In genomic region chr10:101724446-101724845, GRCh38 we compare ENCODE assay signal across 1 cellular context.
TF ChIP-seq lines count a peak whose summit lies in the region.

No MANE protein-coding gene starts in this region.

TF ChIP-seq in GM12878, 131 proteins besides CTCF, POLR2A, EP300 and RAD21:
- TF ChIP-seq SMARCA5 (IDR thresholded peaks at IDR 0.05), result no peak
- peak; percentile 55 for TF ChIP-seq RUNX3 (IDR thresholded peaks at IDR 0.05; ENCODE audit: low read length)
- TF ChIP-seq JUNB (IDR thresholded peaks at IDR 0.05), result peak; percentile 48; the same call in 1 of the 2 replicates
- TF ChIP-seq PAX8 (IDR thresholded peaks at IDR 0.05), result no peak
- no peak for TF ChIP-seq SREBF2 (IDR thresholded peaks at IDR 0.05; ENCODE audit: low read length)
